ENCODE assay signal across 10 cellular contexts in the genomic region with DNA sequence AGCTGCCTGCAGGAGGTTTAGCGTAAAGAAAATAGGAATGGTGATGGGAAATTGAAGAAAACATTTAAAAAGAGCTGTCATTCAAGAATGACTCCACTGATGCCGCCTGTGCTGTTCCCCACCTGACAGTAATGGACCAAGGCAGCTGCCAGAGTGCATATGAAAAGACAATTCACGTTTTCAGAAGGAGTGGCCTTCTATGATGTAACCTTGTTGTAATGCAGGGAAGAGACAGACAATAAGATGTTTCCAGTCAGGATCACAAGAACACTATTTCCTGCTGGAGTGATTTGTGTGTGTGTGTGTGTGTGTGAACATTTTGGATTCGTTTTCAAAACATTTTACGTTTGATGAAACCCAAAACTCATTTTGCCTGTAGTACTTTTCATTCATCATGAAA.
DNase-seq lines count a peak whose midpoint lies in the region; ATAC-seq, FAIRE-seq and TF ChIP-seq lines count a peak whose summit lies in the region.
"Had no signal": no experiment of that assay in that cellular context is flagged by ENCODE, and none has a peak within 500 bp of the region (broad histone marks: within the 10 kb centered on the region; RNA-seq: fewer than 3 reads in every experiment).

No MANE protein-coding gene starts in this region.

- ATAC-seq in A549 (0 out of 6 replicates have a peak, but pooled peaks of 1 of the 2 experiments have one; percentile 32), HCT116 (no peak), T-cell (replicated peaks in 1 of 4) (no peak), HG02938 (IDR thresholded peaks at IDR 0.05; ENCODE audit: unreplicated experiment) (no peak)

- TF ChIP-seq CTCF in A549 (IDR thresholded peaks at IDR 0.05) (no peak), HCT116 (IDR thresholded peaks at IDR 0.05 in 2 of 3, conservative IDR thresholded peaks at IDR 0.05 in 1 of 3; ENCODE audit: borderline replicate concordance in 1 of 3, insufficient read depth in 1 of 3, low read depth in 2 of 3, low read length in 2 of 3) (no peak), fibroblast of the aortic adventitia (IDR thresholded peaks at IDR 0.05; ENCODE audit: insufficient read depth, low read length) (no peak)

- POLR2A ChIA-PET in A549 (lab: Yijun Ruan, JAX) = no interaction called here
- POLR2A ChIA-PET in HCT116 (lab: Charles Lee) = no interaction called here
- POLR2A ChIA-PET in T-cell (lab: Charles Lee) = no interaction called here

- H3K4me3 ChIP-seq in A549 (no peak overlapping the region), HCT116 (replicated peaks in 1 of 2; ENCODE audit: low read depth in 1 of 2, low read length in 2 of 2) (no peak overlapping the region), fibroblast of the aortic adventitia (ENCODE audit: low read depth, low read length) (no peak overlapping the region)

- TF ChIP-seq POLR2A in A549 (IDR thresholded peaks at IDR 0.05; ENCODE audit: low read length) (no peak), HCT116 (IDR thresholded peaks at IDR 0.05; ENCODE audit: borderline replicate concordance, extremely low read depth, insufficient read depth, insufficient read length) (no peak)

- H3K4me1 ChIP-seq in A549 (peaks cover 34% of the 10 kb centered on the region), HCT116 (ENCODE audit: control insufficient read depth in 1 of 2, insufficient read depth in 2 of 2, low read length in 2 of 2) (peaks cover 7 to 9% of the 10 kb centered on the region in 2 experiments; a peak in 2 of 4 replicates)

- no peak overlapping the region for H3K4me3 Mint-ChIP-seq in T-cell

- RAD21 ChIA-PET in HCT116 (lab: Charles Lee; ENCODE audit: low non-redundant PET in 1 of 2, low total read pairs in 2 of 2, uncharacterized antibody in 2 of 2, unreplicated experiment in 2 of 2) = no interaction called here

- no peak overlapping the region for H2AFZ ChIP-seq in HCT116 (ENCODE audit: low read depth, low read length, poor library complexity, severe bottlenecking)

- H3K4me2 ChIP-seq in A549 = peak overlapping the region; percentile 23; the same call in 2 of the 3 replicates
- no peak overlapping the region for H3K4me2 ChIP-seq in HCT116 (ENCODE audit: low read length)

- H3K9me3 Mint-ChIP-seq in T-cell = peaks cover 0 to 2% (median 2%) of the 10 kb centered on the region in 3 donors

- no peaks in the 10 kb centered on the region for H3K27me3 ChIP-seq in HCT116 (ENCODE audit: insufficient read depth, low read length)

- H3K4me1 Mint-ChIP-seq in T-cell = peaks cover 49 to 59% (median 54%) of the 10 kb centered on the region in 3 donors

- H3K79me2 ChIP-seq in HCT116 (ENCODE audit: insufficient read depth, low read length) = no peaks in the 10 kb centered on the region

- no peaks in the 10 kb centered on the region for H3K9me2 ChIP-seq in HCT116 (ENCODE audit: insufficient read depth)

- H3K27ac Mint-ChIP-seq in T-cell = peak overlapping the region; percentile 56 to 75

- H3K36me3 Mint-ChIP-seq in T-cell = peaks cover 10% of the 10 kb centered on the region

- H3K9me3 ChIP-seq in A549 = no peaks in the 10 kb centered on the region
- H3K9me3 ChIP-seq in HCT116 (ENCODE audit: control insufficient read depth in 1 of 2, insufficient read depth in 1 of 2, low read depth in 1 of 2, low read length in 2 of 2) = no peaks in the 10 kb centered on the region

- TF ChIP-seq EP300 in A549 (IDR thresholded peaks at IDR 0.05) = no peak

- CTCF ChIA-PET in A549 (lab: Yijun Ruan, JAX) = interaction anchor here (0.7 to 2.4 kb wide), 4 partner anchors 18 to 37 kb away, joined by 3 to 8 read pairs (median 4); no protein-coding TSS in a partner anchor
- CTCF ChIA-PET in HCT116 (lab: Charles Lee) = no interaction called here
- CTCF ChIA-PET in T-cell (lab: Charles Lee) = no interaction called here

- TF ChIP-seq RAD21 in A549 (conservative IDR thresholded peaks at IDR 0.05 in 1 of 2, IDR thresholded peaks at IDR 0.05 in 1 of 2) (no peak), HCT116 (IDR thresholded peaks at IDR 0.05; ENCODE audit: low read depth) (no peak)

- no peak overlapping the region for H3K9ac ChIP-seq in HCT116 (ENCODE audit: low read length)

- 76% methylated on average over 5 of the region's 5 CpGs for WGBS in A549 (ENCODE audit: missing lambda C conversion rate)

- no peaks in the 10 kb centered on the region for H3K27me3 Mint-ChIP-seq in T-cell

- no peaks in the 10 kb centered on the region for H4K20me1 ChIP-seq in HCT116 (ENCODE audit: insufficient read depth)

- BruUV-seq in HCT116 (replicated peaks; lab: Mats Ljungman, UMichigan) = no TSS peak

- H3K36me3 ChIP-seq in HCT116 (ENCODE audit: control insufficient read depth in 1 of 2, insufficient read depth in 2 of 2, low read length in 2 of 2) = no peaks in the 10 kb centered on the region

- DNase-seq in A549 (ENCODE audit: low read depth in 1 of 2, low spot score in 1 of 2) (peak in 1 of 2 experiments; percentile 37), HCT116 (ENCODE audit: low read depth, low spot score) (peak; percentile 1), T-cell (no peak), fibroblast of the aortic adventitia (ENCODE audit: low read depth) (peak; percentile 30), NCI-H2081 treated with DMSO at 0.1 percent for 48 hours (lab: John Stamatoyannopoulos, UW) (no peak), NOMO-1 treated with DMSO at 0.1 percent for 48 hours (lab: John Stamatoyannopoulos, UW; ENCODE audit: unreplicated experiment) (no peak), NCI-H2171 (lab: John Stamatoyannopoulos, UW) (no peak)
- DNase-seq: GOT3, hypothalamus had no signal

- FAIRE-seq in A549 (lab: Jason Lieb, UNC) = no peak

- H3K27ac ChIP-seq in A549 (peak overlapping the region; percentile 34 to 37; a peak in 4 of 6 replicates), HCT116 (ENCODE audit: low read depth, low read length) (no peak overlapping the region)

- intact Hi-C loops in HCT116 (cut with micrococcal nuclease) = no loop called here

TF ChIP-seq in A549, 52 proteins besides CTCF, POLR2A, EP300 and RAD21 (continues in another document):
- no peak for TF ChIP-seq RCOR1 (IDR thresholded peaks at IDR 0.05; ENCODE audit: low read depth, low read length)
- no peak for TF ChIP-seq ZC3H11A (IDR thresholded peaks at IDR 0.05)
- TF ChIP-seq TFCP2L1 (CRISPR knock-in tag; IDR thresholded peaks at IDR 0.05) = no peak
- TF ChIP-seq GATA3 (IDR thresholded peaks at IDR 0.05; ENCODE audit: borderline replicate concordance) = no peak
- TF ChIP-seq FOXS1 (CRISPR knock-in tag; IDR thresholded peaks at IDR 0.05) = no peak
- TF ChIP-seq, protein P1, sequence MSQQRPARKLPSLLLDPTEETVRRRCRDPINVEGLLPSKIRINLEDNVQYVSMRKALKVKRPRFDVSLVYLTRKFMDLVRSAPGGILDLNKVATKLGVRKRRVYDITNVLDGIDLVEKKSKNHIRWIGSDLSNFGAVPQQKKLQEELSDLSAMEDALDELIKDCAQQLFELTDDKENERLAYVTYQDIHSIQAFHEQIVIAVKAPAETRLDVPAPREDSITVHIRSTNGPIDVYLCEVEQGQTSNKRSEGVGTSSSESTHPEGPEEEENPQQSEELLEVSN (IDR thresholded peaks at IDR 0.05; ENCODE audit: borderline replicate concordance, low read depth) = no peak
- TF ChIP-seq, protein P2, sequence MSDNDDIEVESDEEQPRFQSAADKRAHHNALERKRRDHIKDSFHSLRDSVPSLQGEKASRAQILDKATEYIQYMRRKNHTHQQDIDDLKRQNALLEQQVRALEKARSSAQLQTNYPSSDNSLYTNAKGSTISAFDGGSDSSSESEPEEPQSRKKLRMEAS (IDR thresholded peaks at IDR 0.05) = no peak
- TF ChIP-seq CEBPB (IDR thresholded peaks at IDR 0.05) = no peak
- no peak for TF ChIP-seq MYC (IDR thresholded peaks at IDR 0.05; ENCODE audit: borderline replicate concordance, low read length)
- no peak for TF ChIP-seq FOSB (CRISPR knock-in tag; IDR thresholded peaks at IDR 0.05)
- TF ChIP-seq SREBF2 (IDR thresholded peaks at IDR 0.05) = no peak
- no peak for TF ChIP-seq USF2 (IDR thresholded peaks at IDR 0.05)

TF ChIP-seq in HCT116, 20 proteins besides CTCF, POLR2A, EP300 and RAD21:
- TF ChIP-seq CEBPB (IDR thresholded peaks at IDR 0.05; ENCODE audit: low read depth) (peak; percentile 48; the same call in 1 of the 2 replicates), SP1 (IDR thresholded peaks at IDR 0.05; ENCODE audit: low read depth) (no peak)
TF ChIP-seq in HCT116: peak in this region for 1.

Comparison
In these comparisons a context has a peak if more than half of its experiments do, and no peak if none do; other contexts are left out.
1. DNase-seq: peak in HCT116 (single experiment) and fibroblast of the aortic adventitia (single experiment); none in T-cell (0 of 34), NCI-H2081 treated with DMSO at 0.1 percent for 48 hours (single experiment), NOMO-1 treated with DMSO at 0.1 percent for 48 hours (single experiment) and NCI-H2171 (single experiment).
2. Of the 6 proteins assayed by ChIP-seq in both A549 and HCT116: peak only in A549: none; only in HCT116: CEBPB; in both: none; in neither: 5.